In genomic region chr9:130147910-130148309, GRCh38 we compare ENCODE assay signal across 23 cellular contexts. TPM values are rescaled to one million over a fixed set of nuclear protein-coding genes. Genes with fewer than 3 reads are reported as not detected.
DNase-seq lines count a peak whose midpoint lies in the region; TF ChIP-seq lines count a peak whose summit lies in the region.
"Had no signal": no experiment of that assay in that cellular context is flagged by ENCODE, and none has a peak within 500 bp of the region (broad histone marks: within the 10 kb centered on the region; RNA-seq: fewer than 3 reads in every experiment).

No MANE protein-coding gene starts in this region.

- H3K4me3 Mint-ChIP-seq in neural progenitor cell = peak overlapping the region; percentile 52
- H3K4me3 Mint-ChIP-seq: CD14-positive monocyte; CD4-positive, alpha-beta memory T cell; CD4-positive, CD25-positive, alpha-beta regulatory T cell; CD8-positive, alpha-beta memory T cell had no signal

- H3K36me3 Mint-ChIP-seq in neural progenitor cell = no peaks in the 10 kb centered on the region
- H3K36me3 Mint-ChIP-seq: CD14-positive monocyte; CD4-positive, alpha-beta memory T cell; CD4-positive, CD25-positive, alpha-beta regulatory T cell; CD8-positive, alpha-beta memory T cell had no signal

- intact Hi-C loops in posterior vena cava (cut with DNase I) = no loop called here

- no peaks in the 10 kb centered on the region for H3K9me3 ChIP-seq in HEK293 (ENCODE audit: control insufficient read depth, insufficient read depth, low read depth, low read length)
- no peaks in the 10 kb centered on the region for H3K9me3 ChIP-seq in neural progenitor cell (ENCODE audit: low read depth)
- H3K9me3 ChIP-seq: BE2C, BLaER1 had no signal

- peaks cover 8% of the 10 kb centered on the region for H3K27me3 Mint-ChIP-seq in neural progenitor cell (ENCODE audit: insufficient read depth, low read depth)

- H3K4me3 ChIP-seq in HEK293 (ENCODE audit: low read depth, low read length) (no peak overlapping the region), neural progenitor cell (no peak overlapping the region)
- H3K4me3 ChIP-seq: BLaER1, GM12878 had no signal

- no peaks in the 10 kb centered on the region for H3F3A ChIP-seq in neural progenitor cell (ENCODE audit: low read depth)

- H3K27ac ChIP-seq in HEK293 (ENCODE audit: extremely low read depth, low read depth, low read length) = no peak overlapping the region
- H3K27ac ChIP-seq in neural progenitor cell = no peak overlapping the region
- H3K27ac ChIP-seq: BLaER1 had no signal

- H3K36me3 ChIP-seq in HEK293 (ENCODE audit: control insufficient read depth in 2 of 2, insufficient read depth in 1 of 2, low read length in 2 of 2) (no peaks in the 10 kb centered on the region), neural progenitor cell (no peaks in the 10 kb centered on the region)
- H3K36me3 ChIP-seq: BE2C, BLaER1 had no signal

- H2AFZ ChIP-seq in neural progenitor cell (replicated peaks) = no peak overlapping the region

- H3K9ac ChIP-seq in neural progenitor cell = no peak overlapping the region
- H3K9ac ChIP-seq: BLaER1 had no signal

- H3K4me1 ChIP-seq in HEK293 (ENCODE audit: control insufficient read depth, insufficient read depth, low read length) (no peaks in the 10 kb centered on the region), neural progenitor cell (peaks cover 1% of the 10 kb centered on the region)
- H3K4me1 ChIP-seq: BE2C had no signal

- H3K79me2 ChIP-seq in neural progenitor cell (ENCODE audit: low read depth) = no peaks in the 10 kb centered on the region

- POLR2A ChIA-PET in HEK293 (lab: Yijun Ruan, JAX) (no interaction called here), HEK293T (lab: Yijun Ruan, JAX) (no interaction called here)

- no peak for DNase-seq in HEK293T (ENCODE audit: extremely low spot score)
- DNase-seq in neural progenitor cell (ENCODE audit: low spot score) = no peak
- no peak for DNase-seq in H4 (ENCODE audit: low spot score)
- DNase-seq in posterior vena cava (ENCODE audit: low spot score) = no peak
- DNase-seq: 8988T; ACHN; BE2C; C1 segment of cervical spinal cord; CD4-positive, alpha-beta memory T cell; CD4-positive, CD25-positive, alpha-beta regulatory T cell; CD8-positive, alpha-beta memory T cell; COR-L47; DMS 273 treated with DMSO at 0.1 percent for 48 hours; DMS153; DMS53; DMS79; DND-41; EL; GDM1 had no signal

- no peak for TF ChIP-seq CTCF in HEK293 (tag by site-specific recombination; IDR thresholded peaks at IDR 0.05)
- no peak for TF ChIP-seq CTCF in neural progenitor cell (IDR thresholded peaks at IDR 0.05)

- no peak overlapping the region for H3K27ac Mint-ChIP-seq in neural progenitor cell
- H3K27ac Mint-ChIP-seq: CD14-positive monocyte; CD4-positive, alpha-beta memory T cell; CD8-positive, alpha-beta memory T cell had no signal

- peaks cover 17% of the 10 kb centered on the region for H3K4me1 Mint-ChIP-seq in neural progenitor cell

- no peaks in the 10 kb centered on the region for H4K20me1 ChIP-seq in neural progenitor cell (ENCODE audit: low read depth)
- H4K20me1 ChIP-seq: BLaER1 had no signal

- no peaks in the 10 kb centered on the region for H3K9me3 Mint-ChIP-seq in neural progenitor cell
- H3K9me3 Mint-ChIP-seq: CD4-positive, alpha-beta memory T cell; CD8-positive, alpha-beta memory T cell had no signal

- H3K4me2 ChIP-seq in neural progenitor cell = no peak overlapping the region
- H3K4me2 ChIP-seq: BLaER1 had no signal

- CTCF ChIA-PET in HEK293 (lab: Yijun Ruan, JAX) (no interaction called here), HEK293T (lab: Yijun Ruan, JAX) (no interaction called here)

- H3K27me3 ChIP-seq in neural progenitor cell = no peaks in the 10 kb centered on the region
- H3K27me3 ChIP-seq: BE2C, BLaER1 had no signal

TF ChIP-seq in HEK293, 187 proteins besides CTCF, POLR2A, EP300 and RAD21 (continues in another document):
- no peak for TF ChIP-seq ZNF169 (tag by site-specific recombination; IDR thresholded peaks at IDR 0.05)
- no peak for TF ChIP-seq HOXC10 (CRISPR knock-in tag; IDR thresholded peaks at IDR 0.05)
- TF ChIP-seq PRDM2 (tag by site-specific recombination; IDR thresholded peaks at IDR 0.05; ENCODE audit: borderline replicate concordance) = no peak
- no peak for TF ChIP-seq ZNF239 (tag by site-specific recombination; IDR thresholded peaks at IDR 0.05)

TF ChIP-seq in HEK293T, 16 proteins besides CTCF, POLR2A, EP300 and RAD21:
- TF ChIP-seq FOXA1 (IDR thresholded peaks at IDR 0.05) (no peak), PKNOX1 (IDR thresholded peaks at IDR 0.05) (peak; percentile 27), ZNF384 (IDR thresholded peaks at IDR 0.05) (0 out of 2 replicates have a peak, but pooled peaks have one; percentile 15), CTBP1 (IDR thresholded peaks at IDR 0.05; ENCODE audit: borderline replicate concordance) (no peak)
TF ChIP-seq in HEK293T: peak in this region for 2.

RNA-seq across cellular contexts. Expression of gene NCS1, which starts 24.3 kb away (rescaled TPM):
- total RNA-seq in neural progenitor cell (ENCODE audit: low replicate concordance) = 16.0 and 28.5 TPM in 2 replicates
- 39.3 and 40.3 TPM in 2 replicates for total RNA-seq in H4 (2014; rRNA removed; shearing (Covaris generic))
- total RNA-seq in posterior vena cava = 100 to 1,000 TPM; 194 to 196 TPM
